17 cellular contexts compared by ENCODE assay signal in genomic region chr22:45053094-45053493, GRCh38. TPM values are rescaled to one million over a fixed set of nuclear protein-coding genes. Genes with fewer than 3 reads are reported as not detected.
DNase-seq lines count a peak whose midpoint lies in the region; ATAC-seq and TF ChIP-seq lines count a peak whose summit lies in the region.
"Had no signal": no experiment of that assay in that cellular context is flagged by ENCODE, and none has a peak within 500 bp of the region (broad histone marks: within the 10 kb centered on the region; RNA-seq: fewer than 3 reads in every experiment).

No MANE protein-coding gene starts in this region.

- H3K23ac ChIP-seq in H9 (ENCODE audit: insufficient read length, low read depth, low read length): no peak overlapping the region

- no peak overlapping the region for H2BK12ac ChIP-seq in H9 (ENCODE audit: insufficient read length, low read depth, low read length)

- no peak overlapping the region for H3K14ac ChIP-seq in H9 (ENCODE audit: insufficient read depth, low read length)

- H2AFZ ChIP-seq in H9 (ENCODE audit: low read length): no peak overlapping the region
- H2AFZ ChIP-seq: GM23248 had no signal

- no peaks in the 10 kb centered on the region for H3K9me3 ChIP-seq in H9 (ENCODE audit: control insufficient read depth, low read depth, low read length)
- H3K9me3 ChIP-seq: BE2C, HAP-1 had no signal

- H3K23me2 ChIP-seq in H9 (ENCODE audit: insufficient read length, low read depth, low read length, poor library complexity, severe bottlenecking): no peaks in the 10 kb centered on the region

- no peak overlapping the region for H2BK120ac ChIP-seq in H9 (ENCODE audit: low read depth, low read length, poor library complexity, severe bottlenecking)

- H3K4me3 Mint-ChIP-seq in H9 (peak overlapping the region; percentile 22 to 35; a peak in 2 of 5 replicates), progenitor cell of endocrine pancreas (ENCODE audit: low read depth) (no peak overlapping the region)
- no peak overlapping the region for H3K4me3 Mint-ChIP-seq in stimulated activated memory B cell treated with anti-CD40 and anti-IgM and Interleukin-4, amounts not matched to agents 10 μg/mL and 1 μg/mL and 100 μg/mL, for 72 hours
- H3K4me3 Mint-ChIP-seq: CD4-positive, alpha-beta memory T cell had no signal

- H3T11ph ChIP-seq in H9 (ENCODE audit: low read length): no peak overlapping the region

- DNase-seq in H9 (no peak), NCI-H69 (lab: John Stamatoyannopoulos, UW) (peak; percentile 13), iPS DF 4.7 (ENCODE audit: extremely low read depth, low spot score) (peak; percentile 41), progenitor cell of endocrine pancreas (ENCODE audit: low spot score, unreplicated experiment) (no peak), KBM-7 (no peak)
- DNase-seq: BE2C; CD4-positive, alpha-beta memory T cell; DMS153; DMS79 treated with DMSO at 0.1 percent for 48 hours; EL; GDM1; GM23248 had no signal

- no peak overlapping the region for H2BK20ac ChIP-seq in H9 (ENCODE audit: low read depth, low read length, poor library complexity, severe bottlenecking)

- H3K4me1 Mint-ChIP-seq in H9: peaks cover 63 to 66% of the 10 kb centered on the region in 2 experiments
- peaks cover 43% of the 10 kb centered on the region for H3K4me1 Mint-ChIP-seq in progenitor cell of endocrine pancreas (ENCODE audit: low read depth)
- no peaks in the 10 kb centered on the region for H3K4me1 Mint-ChIP-seq in stimulated activated memory B cell treated with anti-CD40 and anti-IgM and Interleukin-4, amounts not matched to agents 10 μg/mL and 1 μg/mL and 100 μg/mL, for 72 hours
- H3K4me1 Mint-ChIP-seq: CD4-positive, alpha-beta memory T cell had no signal

- H3K56ac ChIP-seq in H9 (ENCODE audit: insufficient read length, low read depth, low read length): no peak overlapping the region

- H3K79me2 ChIP-seq in H9 (ENCODE audit: insufficient read depth, low read length): no peaks in the 10 kb centered on the region

- no peak overlapping the region for H4K8ac ChIP-seq in H9 (replicated peaks; ENCODE audit: insufficient read length, low read depth, low read length)

- H2BK5ac ChIP-seq in H9 (ENCODE audit: insufficient read length, low read length): no peak overlapping the region

- H2BK15ac ChIP-seq in H9 (ENCODE audit: low read depth, low read length): no peak overlapping the region

- H3K4me2 ChIP-seq in H9 (ENCODE audit: insufficient read depth, insufficient read length, low read length): no peak overlapping the region

- H3K36me3 Mint-ChIP-seq in H9 (ENCODE audit: insufficient read depth in 1 of 3, low read depth in 3 of 3) (no peaks in the 10 kb centered on the region; a peak in 2 of 7 replicates), progenitor cell of endocrine pancreas (ENCODE audit: insufficient read depth) (no peaks in the 10 kb centered on the region)
- H3K36me3 Mint-ChIP-seq in stimulated activated memory B cell treated with anti-CD40 and anti-IgM and Interleukin-4, amounts not matched to agents 10 μg/mL and 1 μg/mL and 100 μg/mL, for 72 hours: no peaks in the 10 kb centered on the region
- H3K36me3 Mint-ChIP-seq: CD4-positive, alpha-beta memory T cell had no signal

- H3K27ac Mint-ChIP-seq in H9 (peak overlapping the region; percentile 53 to 94 (median 92); a peak in 6 of 7 replicates), progenitor cell of endocrine pancreas (peak overlapping the region; percentile 47)
- H3K27ac Mint-ChIP-seq in stimulated activated memory B cell treated with anti-CD40 and anti-IgM and Interleukin-4, amounts not matched to agents 10 μg/mL and 1 μg/mL and 100 μg/mL, for 72 hours: no peak overlapping the region
- H3K27ac Mint-ChIP-seq: CD4-positive, alpha-beta memory T cell had no signal

- H3K27me3 Mint-ChIP-seq in H9 (ENCODE audit: low read depth) (peaks cover 57% of the 10 kb centered on the region), progenitor cell of endocrine pancreas (peaks cover 35% of the 10 kb centered on the region)
- peaks cover 56% of the 10 kb centered on the region for H3K27me3 Mint-ChIP-seq in stimulated activated memory B cell treated with anti-CD40 and anti-IgM and Interleukin-4, amounts not matched to agents 10 μg/mL and 1 μg/mL and 100 μg/mL, for 72 hours

- no peak overlapping the region for H3K4ac ChIP-seq in H9 (ENCODE audit: low read depth, low read length)

- no peak overlapping the region for H3K27ac ChIP-seq in H9 (ENCODE audit: insufficient read length, low read depth, low read length)
- H3K27ac ChIP-seq: C4-2B, GM23248 had no signal

- WGBS in H9 (ENCODE audit: extremely low coverage, insufficient read length, low lambda C conversion rate): no CpG with 5 or more reads among the region's 1 CpG

- H3K9ac ChIP-seq in H9 (ENCODE audit: extremely low read depth, insufficient read length, low read length): no peak overlapping the region
- H3K9ac ChIP-seq: GM23248 had no signal

- in situ Hi-C loops in KBM-7 (cut with MboI; ENCODE audit: low pct_unique_long_range_greater_than_20kb, low sequenced_read_pairs): no loop called here

- peaks cover 8% of the 10 kb centered on the region; the same call in 1 of the 2 replicates for H3K4me1 ChIP-seq in H9 (ENCODE audit: insufficient read depth, low read length)
- H3K4me1 ChIP-seq: HAP-1 had no signal

- no peaks in the 10 kb centered on the region; the same call in 1 of the 2 replicates for H3K27me3 ChIP-seq in H9 (ENCODE audit: insufficient read depth, low read length)

- H3K79me1 ChIP-seq in H9 (ENCODE audit: insufficient read depth, low read depth, low read length, poor library complexity, severe bottlenecking): no peaks in the 10 kb centered on the region

- H2AK5ac ChIP-seq in H9 (ENCODE audit: insufficient read length, low read length): no peak overlapping the region

- H3K9me3 Mint-ChIP-seq in H9: peaks cover 0 to 3% of the 10 kb centered on the region in 2 experiments; a peak in 2 of 5 replicates
- H3K9me3 Mint-ChIP-seq in progenitor cell of endocrine pancreas (ENCODE audit: low read depth): no peaks in the 10 kb centered on the region
- H3K9me3 Mint-ChIP-seq in stimulated activated memory B cell treated with anti-CD40 and anti-IgM and Interleukin-4, amounts not matched to agents 10 μg/mL and 1 μg/mL and 100 μg/mL, for 72 hours: no peaks in the 10 kb centered on the region
- H3K9me3 Mint-ChIP-seq: CD4-positive, alpha-beta memory T cell had no signal

- TF ChIP-seq CTCF in H9 (conservative IDR thresholded peaks at IDR 0.05) (no peak), progenitor cell of endocrine pancreas (IDR thresholded peaks at IDR 0.05; ENCODE audit: unreplicated experiment) (no peak)

- no peak for ATAC-seq in HG03135 (IDR thresholded peaks at IDR 0.05; ENCODE audit: unreplicated experiment)
- no peak for ATAC-seq in stimulated activated memory B cell treated with anti-CD40 and anti-IgM and Interleukin-4, amounts not matched to agents 10 μg/mL and 1 μg/mL and 100 μg/mL, for 72 hours
- ATAC-seq: K562 had no signal

- H3K18ac ChIP-seq in H9 (ENCODE audit: insufficient read length, low read depth, low read length): no peak overlapping the region

- no peaks in the 10 kb centered on the region for H4K20me1 ChIP-seq in H9 (ENCODE audit: control insufficient read depth, insufficient read depth, insufficient read length)

- H4K5ac ChIP-seq in H9 (ENCODE audit: insufficient read length, low read depth, low read length): no peak overlapping the region

- H4K91ac ChIP-seq in H9 (ENCODE audit: insufficient read length, low read depth, low read length): no peak overlapping the region

RNA-seq across cellular contexts. Expression of gene PHF21B, which starts 43.3 kb away (rescaled TPM):
- total RNA-seq in H9 (2021): 54.3 and 60.3 TPM in 2 replicates
- 34.8 and 37.4 TPM in 2 replicates for total RNA-seq in progenitor cell of endocrine pancreas
- total RNA-seq: CD4-positive, alpha-beta memory T cell; GM23248; K562 had no signal

Comparison
In these comparisons a context has a peak if more than half of its experiments do, and no peak if none do; other contexts are left out.
1. DNase-seq: peak in NCI-H69 (single experiment) and iPS DF 4.7 (single experiment); none in H9 (single experiment), progenitor cell of endocrine pancreas (single experiment) and KBM-7 (single experiment).
2. H3K4me3 Mint-ChIP-seq: peak in H9 (2 of 2); none in progenitor cell of endocrine pancreas (single experiment) and stimulated activated memory B cell treated with anti-CD40 and anti-IgM and Interleukin-4, amounts not matched to agents 10 μg/mL and 1 μg/mL and 100 μg/mL, for 72 hours (single experiment).